14 cellular contexts compared by ENCODE assay signal in the genomic region with DNA sequence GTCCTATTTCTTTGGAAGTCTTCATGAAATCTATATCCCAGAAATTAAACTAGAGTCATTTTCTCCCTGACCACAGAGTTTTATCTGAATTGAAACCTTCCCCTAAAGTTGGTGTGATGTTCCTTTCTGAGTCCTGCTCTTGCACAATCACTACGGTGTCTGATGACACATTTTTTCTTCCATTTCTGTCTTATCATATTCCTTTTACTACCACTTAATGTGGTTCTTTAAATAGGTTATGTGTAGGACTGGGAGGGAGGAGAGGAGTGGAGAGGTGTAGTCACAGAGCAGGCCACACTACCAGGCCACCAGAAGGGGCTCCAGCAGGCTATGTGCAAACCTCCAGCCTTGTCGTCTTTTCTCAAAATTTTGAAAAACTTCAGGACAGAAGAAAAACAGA. TPM values are rescaled to one million over a fixed set of nuclear protein-coding genes. Genes with fewer than 3 reads are reported as not detected.
DNase-seq lines count a peak whose midpoint lies in the region; TF ChIP-seq lines count a peak whose summit lies in the region.
"Had no signal": no experiment of that assay in that cellular context is flagged by ENCODE, and none has a peak within 500 bp of the region (broad histone marks: within the 10 kb centered on the region; RNA-seq: fewer than 3 reads in every experiment).

No MANE protein-coding gene starts in this region.

- H3K4me1 Mint-ChIP-seq in activated CD4-positive, alpha-beta memory T cell treated with anti-CD3 and anti-CD28 coated beads for 36 hours (ENCODE audit: low read depth), result peaks cover 23% of the 10 kb centered on the region
- peaks cover 7% of the 10 kb centered on the region for H3K4me1 Mint-ChIP-seq in activated CD4-positive, alpha-beta memory T cell treated with anti-CD3 and anti-CD28 coated beads, Interleukin-2, amount 10 ng/mL, durations not matched to agents 7 days and 5 days

- no peak overlapping the region for H3K9ac ChIP-seq in smooth muscle cell (ENCODE audit: low read depth)
- H3K9ac ChIP-seq: neural progenitor cell had no signal

- H3K27me3 Mint-ChIP-seq in activated CD4-positive, alpha-beta memory T cell treated with anti-CD3 and anti-CD28 coated beads for 36 hours, result no peaks in the 10 kb centered on the region
- H3K27me3 Mint-ChIP-seq in activated CD4-positive, alpha-beta memory T cell treated with anti-CD3 and anti-CD28 coated beads, Interleukin-2, amount 10 ng/mL, durations not matched to agents 7 days and 5 days, result peaks cover 5% of the 10 kb centered on the region

- H3K9me3 Mint-ChIP-seq in activated CD4-positive, alpha-beta memory T cell treated with anti-CD3 and anti-CD28 coated beads for 36 hours, result no peaks in the 10 kb centered on the region
- no peaks in the 10 kb centered on the region for H3K9me3 Mint-ChIP-seq in activated CD4-positive, alpha-beta memory T cell treated with anti-CD3 and anti-CD28 coated beads, Interleukin-2, amount 10 ng/mL, durations not matched to agents 7 days and 5 days
- H3K9me3 Mint-ChIP-seq: neural progenitor cell had no signal

- no peak overlapping the region for H3K27ac ChIP-seq in smooth muscle cell (ENCODE audit: low read depth)
- H3K27ac ChIP-seq in WERI-Rb-1, result no peak overlapping the region
- H3K27ac ChIP-seq: body of pancreas, neural progenitor cell, SK-N-MC had no signal

- H3K4me3 ChIP-seq in epithelial cell of esophagus (ENCODE audit: low read length), result no peak overlapping the region
- H3K4me3 ChIP-seq in smooth muscle cell, result no peak overlapping the region
- H3K4me3 ChIP-seq in WERI-Rb-1 (ENCODE audit: low read depth, low read length), result no peak overlapping the region
- H3K4me3 ChIP-seq: body of pancreas, neural progenitor cell, SK-N-MC had no signal

- POLR2A ChIA-PET in activated CD4-positive, alpha-beta memory T cell treated with anti-CD3 and anti-CD28 coated beads for 36 hours (lab: Charles Lee), result no interaction called here
- POLR2A ChIA-PET in activated CD4-positive, alpha-beta memory T cell treated with anti-CD3 and anti-CD28 coated beads, Interleukin-2, amount 10 ng/mL, durations not matched to agents 7 days and 5 days (lab: Charles Lee), result no interaction called here

- H3F3A ChIP-seq in smooth muscle cell (ENCODE audit: low read depth), result no peaks in the 10 kb centered on the region

- no peaks in the 10 kb centered on the region for H4K20me1 ChIP-seq in smooth muscle cell (ENCODE audit: low read depth)

- no peaks in the 10 kb centered on the region for H3K79me2 ChIP-seq in smooth muscle cell (ENCODE audit: low read depth)

- no peaks in the 10 kb centered on the region for H3K9me3 ChIP-seq in smooth muscle cell (replicated peaks; ENCODE audit: low read depth)
- no peaks in the 10 kb centered on the region for H3K9me3 ChIP-seq in WERI-Rb-1 (ENCODE audit: severe bottlenecking)
- H3K9me3 ChIP-seq: body of pancreas had no signal

- no peaks in the 10 kb centered on the region for H3K27me3 ChIP-seq in smooth muscle cell (ENCODE audit: low read depth)
- H3K27me3 ChIP-seq in WERI-Rb-1 (ENCODE audit: insufficient read depth, low read depth, severe bottlenecking), result no peaks in the 10 kb centered on the region
- H3K27me3 ChIP-seq: body of pancreas had no signal

- peak overlapping the region; percentile 11 for H3K4me2 ChIP-seq in smooth muscle cell
- H3K4me2 ChIP-seq: neural progenitor cell had no signal

- intact Hi-C loops in activated CD4-positive, alpha-beta memory T cell treated with anti-CD3 and anti-CD28 coated beads for 36 hours (cut with micrococcal nuclease), result loop anchor here (2.0 kb wide), 2 partner anchors 34 to 36 kb away; no protein-coding TSS in a partner anchor

- H3K4me1 ChIP-seq in smooth muscle cell (ENCODE audit: low read depth), result no peaks in the 10 kb centered on the region
- H3K4me1 ChIP-seq: body of pancreas had no signal

- H3K4me3 Mint-ChIP-seq in activated CD4-positive, alpha-beta memory T cell treated with anti-CD3 and anti-CD28 coated beads for 36 hours, result no peak overlapping the region
- no peak overlapping the region for H3K4me3 Mint-ChIP-seq in activated CD4-positive, alpha-beta memory T cell treated with anti-CD3 and anti-CD28 coated beads, Interleukin-2, amount 10 ng/mL, durations not matched to agents 7 days and 5 days
- H3K4me3 Mint-ChIP-seq: neural progenitor cell had no signal

- DNase-seq in activated CD4-positive, alpha-beta memory T cell treated with anti-CD3 and anti-CD28 coated beads for 36 hours, result peak; percentile 34
- DNase-seq in activated CD4-positive, alpha-beta memory T cell treated with anti-CD3 and anti-CD28 coated beads, Interleukin-2, amount 10 ng/mL, durations not matched to agents 7 days and 5 days, result no peak
- peak; percentile 33 for DNase-seq in NCI-H69 (lab: John Stamatoyannopoulos, UW)
- DNase-seq in epithelial cell of esophagus (ENCODE audit: low read depth), result peak; percentile 36
- no peak for DNase-seq in smooth muscle cell (lab: John Stamatoyannopoulos, UW; ENCODE audit: unreplicated experiment)
- no peak for DNase-seq in WERI-Rb-1
- no peak for DNase-seq in KG1 (lab: John Stamatoyannopoulos, UW)
- DNase-seq in NCI-H1930 (lab: John Stamatoyannopoulos, UW), result no peak
- DNase-seq: ACHN, body of pancreas, kidney glomerular epithelial cell, NCI-H524 had no signal

- CTCF ChIA-PET in activated CD4-positive, alpha-beta memory T cell treated with anti-CD3 and anti-CD28 coated beads for 36 hours (lab: Charles Lee), result interaction anchor here (1.5 to 3.1 kb wide), 3 partner anchors 30 to 164 kb away, joined by 4 to 9 read pairs (median 5); no protein-coding TSS in a partner anchor
- CTCF ChIA-PET in activated CD4-positive, alpha-beta memory T cell treated with anti-CD3 and anti-CD28 coated beads, Interleukin-2, amount 10 ng/mL, durations not matched to agents 7 days and 5 days (lab: Charles Lee), result no interaction called here

- H3K36me3 Mint-ChIP-seq in activated CD4-positive, alpha-beta memory T cell treated with anti-CD3 and anti-CD28 coated beads for 36 hours, result no peaks in the 10 kb centered on the region
- H3K36me3 Mint-ChIP-seq in activated CD4-positive, alpha-beta memory T cell treated with anti-CD3 and anti-CD28 coated beads, Interleukin-2, amount 10 ng/mL, durations not matched to agents 7 days and 5 days (ENCODE audit: low read depth), result no peaks in the 10 kb centered on the region
- H3K36me3 Mint-ChIP-seq: neural progenitor cell had no signal

- H3K27ac Mint-ChIP-seq in activated CD4-positive, alpha-beta memory T cell treated with anti-CD3 and anti-CD28 coated beads for 36 hours, result no peak overlapping the region
- no peak overlapping the region for H3K27ac Mint-ChIP-seq in activated CD4-positive, alpha-beta memory T cell treated with anti-CD3 and anti-CD28 coated beads, Interleukin-2, amount 10 ng/mL, durations not matched to agents 7 days and 5 days
- H3K27ac Mint-ChIP-seq: neural progenitor cell had no signal

- 34% methylated on average over 2 of the region's 2 CpGs for WGBS in smooth muscle cell (ENCODE audit: low lambda C conversion rate)

- no peak for TF ChIP-seq CTCF in epithelial cell of esophagus (IDR thresholded peaks at IDR 0.05; ENCODE audit: insufficient read depth, low read depth, low read length, missing control alignments)
- TF ChIP-seq CTCF in smooth muscle cell (IDR thresholded peaks at IDR 0.05; ENCODE audit: borderline replicate concordance, insufficient read depth, poor library complexity, severe bottlenecking), result no peak
- TF ChIP-seq CTCF in WERI-Rb-1 (IDR thresholded peaks at IDR 0.05; ENCODE audit: low read depth, low read length), result no peak

- H3K36me3 ChIP-seq in smooth muscle cell (ENCODE audit: low read depth) (no peaks in the 10 kb centered on the region), WERI-Rb-1 (no peaks in the 10 kb centered on the region)
- H3K36me3 ChIP-seq: neural progenitor cell had no signal

- no peak overlapping the region for H2AFZ ChIP-seq in smooth muscle cell (ENCODE audit: low read depth)
- H2AFZ ChIP-seq: neural progenitor cell had no signal

RNA-seq across cellular contexts. Expression of a gene that starts 39.7 kb away (rescaled TPM):
- total RNA-seq in activated CD4-positive, alpha-beta memory T cell treated with anti-CD3 and anti-CD28 coated beads for 36 hours, result 10 to 100 TPM; 34.1 to 36.7 TPM
- total RNA-seq in activated CD4-positive, alpha-beta memory T cell treated with anti-CD3 and anti-CD28 coated beads, Interleukin-2, amount 10 ng/mL, durations not matched to agents 7 days and 5 days, result 10 to 100 TPM; 83.1 to 89.4 TPM
- total RNA-seq in smooth muscle cell, result 40.6 and 45.8 TPM in 2 replicates
- 17.9 and 22.8 TPM in 2 replicates for polyA plus RNA-seq in smooth muscle cell

Comparison
In these comparisons a context has a peak if more than half of its experiments do, and no peak if none do; other contexts are left out.
1. DNase-seq: peak in activated CD4-positive, alpha-beta memory T cell treated with anti-CD3 and anti-CD28 coated beads for 36 hours (single experiment), NCI-H69 (single experiment) and epithelial cell of esophagus (single experiment); none in activated CD4-positive, alpha-beta memory T cell treated with anti-CD3 and anti-CD28 coated beads, Interleukin-2, amount 10 ng/mL, durations not matched to agents 7 days and 5 days (single experiment), smooth muscle cell (single experiment), WERI-Rb-1 (single experiment), KG1 (single experiment) and NCI-H1930 (0 of 2).